In genomic region chr1:112877741-112878140, GRCh38 we compare ENCODE assay signal across 27 cellular contexts.
A peak's percentile ranks its signal among the peaks of the same experiment; 100 is the strongest.
DNase-seq lines count a peak whose midpoint lies in the region; ATAC-seq and TF ChIP-seq lines count a peak whose summit lies in the region.
"Had no signal": no experiment of that assay in that cellular context is flagged by ENCODE, and none has a peak within 500 bp of the region (broad histone marks: within the 10 kb centered on the region; RNA-seq: fewer than 3 reads in every experiment).

No MANE protein-coding gene starts in this region.

- no peaks in the 10 kb centered on the region for H3K9me2 ChIP-seq in GM23338 (ENCODE audit: insufficient read depth)

- H3K27me3 ChIP-seq in GM23338 (ENCODE audit: insufficient read depth), result no peaks in the 10 kb centered on the region
- H3K27me3 ChIP-seq in adipocyte (replicated peaks; ENCODE audit: control insufficient read depth, insufficient read depth, low read length), result no peaks in the 10 kb centered on the region
- H3K27me3 ChIP-seq: BE2C, colonic mucosa, Peyer's patch, vagina had no signal

- H3K27ac Mint-ChIP-seq in GM23338, result 0 out of 2 replicates have a peak overlapping the region, but pooled peaks have one; percentile 19
- H3K27ac Mint-ChIP-seq: activated CD4-positive, alpha-beta T cell treated with anti-CD3 and anti-CD28 coated beads for 36 hours; activated CD8-positive, alpha-beta T cell treated with anti-CD3 and anti-CD28 coated beads for 36 hours; stimulated activated naive CD8-positive, alpha-beta T cell treated with anti-CD3 and anti-CD28 coated beads, Interleukin-15, Interleukin-2, amounts not matched to agents 100 ng/mL and 50 ng/mL, for 24 hours had no signal

- peaks cover 12% of the 10 kb centered on the region for H3K27me3 Mint-ChIP-seq in GM23338 (ENCODE audit: insufficient read depth, low read depth, poor library complexity)

- H3K4me3 Mint-ChIP-seq in GM23338, result no peak overlapping the region
- H3K4me3 Mint-ChIP-seq: activated CD4-positive, alpha-beta T cell treated with anti-CD3 and anti-CD28 coated beads for 36 hours; activated CD8-positive, alpha-beta T cell treated with anti-CD3 and anti-CD28 coated beads for 36 hours; CD8-positive, alpha-beta memory T cell; stimulated activated naive CD8-positive, alpha-beta T cell treated with anti-CD3 and anti-CD28 coated beads, Interleukin-15, Interleukin-2, amounts not matched to agents 100 ng/mL and 50 ng/mL, for 24 hours had no signal

- H3K4me1 ChIP-seq in GM23338 (ENCODE audit: insufficient read depth), result peaks cover 14% of the 10 kb centered on the region
- H3K4me1 ChIP-seq in adipocyte (ENCODE audit: control insufficient read depth, insufficient read depth, low read length), result peaks cover 22% of the 10 kb centered on the region
- H3K4me1 ChIP-seq: BE2C had no signal

- no peaks in the 10 kb centered on the region for H4K20me1 ChIP-seq in GM23338 (replicated peaks; ENCODE audit: insufficient read depth)

- no peak overlapping the region for H2AFZ ChIP-seq in GM23338

- DNase-seq in AG09319 (ENCODE audit: extremely low read depth, low read depth), result peak; percentile 25
- DNase-seq in GM23338 (ENCODE audit: low spot score), result no peak
- DNase-seq in adipocyte (ENCODE audit: low read depth), result peak; percentile 25
- DNase-seq in iris pigment epithelial cell (ENCODE audit: low read depth), result peak; percentile 56
- DNase-seq in OCI-M1 (lab: John Stamatoyannopoulos, UW), result no peak
- DNase-seq in SHP77 treated with DMSO at 0.1 percent for 48 hours (lab: John Stamatoyannopoulos, UW), result no peak
- DNase-seq in C1 segment of cervical spinal cord (lab: John Stamatoyannopoulos, UW), result no peak
- no peak for DNase-seq in NCI-H510A treated with DMSO at 0.1 percent for 48 hours (lab: John Stamatoyannopoulos, UW)
- DNase-seq: activated CD4-positive, alpha-beta T cell treated with anti-CD3 and anti-CD28 coated beads for 36 hours; activated CD8-positive, alpha-beta memory T cell treated with anti-CD3 and anti-CD28 coated beads, Interleukin-2, amount 50 U/mL, for 48 hours; activated CD8-positive, alpha-beta T cell treated with anti-CD3 and anti-CD28 coated beads for 36 hours; activated naive CD4-positive, alpha-beta T cell treated with anti-CD3 and anti-CD28 coated beads, Interleukin-2, amount 50 U/mL, for 16 hours; BE2C; CD8-positive, alpha-beta memory T cell; effector memory CD4-positive, alpha-beta T cell; left ventricle myocardium inferior; NCI-H1417; NCI-H2029 treated with DMSO at 0.1 percent for 48 hours; NCI-H510A; Peyer's patch; right cardiac atrium; stimulated activated CD8-positive, alpha-beta memory T cell treated with anti-CD3 and anti-CD28 coated beads, Interleukin-4, amount 100 ng/mL, for 48 hours had no signal

- no peak overlapping the region for H3K27ac ChIP-seq in GM23338 (ENCODE audit: low read depth)
- H3K27ac ChIP-seq: colonic mucosa, left ventricle myocardium inferior, thoracic aorta, vagina, VCaP had no signal

- H3K4me3 ChIP-seq in GM23338 (no peak overlapping the region), adipocyte (ENCODE audit: low read length) (no peak overlapping the region)
- H3K4me3 ChIP-seq: colonic mucosa, left ventricle myocardium inferior, Peyer's patch, thoracic aorta, vagina had no signal

- no peaks in the 10 kb centered on the region for H3K79me2 ChIP-seq in GM23338 (replicated peaks; ENCODE audit: insufficient read depth)

- H3F3A ChIP-seq in GM23338 (replicated peaks; ENCODE audit: low read depth), result 0 out of 2 replicates have a peak, but pooled peaks cover 7% of the 10 kb centered on the region

- H3K9me3 ChIP-seq in adipocyte (ENCODE audit: control insufficient read depth, low read length), result no peaks in the 10 kb centered on the region
- H3K9me3 ChIP-seq: BE2C, colonic mucosa, left ventricle myocardium inferior, Peyer's patch, thoracic aorta, vagina had no signal

- 0 out of 3 replicates have a peak, but pooled peaks cover 4% of the 10 kb centered on the region for H3K36me3 Mint-ChIP-seq in GM23338 (ENCODE audit: low read depth)
- H3K36me3 Mint-ChIP-seq: CD8-positive, alpha-beta memory T cell had no signal

- TF ChIP-seq CTCF in AG09319 (IDR thresholded peaks at IDR 0.05; ENCODE audit: low read depth, low read length) (no peak), GM23338 (conservative IDR thresholded peaks at IDR 0.05; ENCODE audit: low read depth in 2 of 2) (no peak)

- H3K9me3 Mint-ChIP-seq in GM23338, result no peaks in the 10 kb centered on the region
- H3K9me3 Mint-ChIP-seq: activated CD8-positive, alpha-beta T cell treated with anti-CD3 and anti-CD28 coated beads for 36 hours; CD8-positive, alpha-beta memory T cell; stimulated activated naive CD8-positive, alpha-beta T cell treated with anti-CD3 and anti-CD28 coated beads, Interleukin-15, Interleukin-2, amounts not matched to agents 100 ng/mL and 50 ng/mL, for 24 hours had no signal

- H3K36me3 ChIP-seq in GM23338 (ENCODE audit: insufficient read depth) (no peaks in the 10 kb centered on the region), adipocyte (ENCODE audit: control insufficient read depth, insufficient read depth, low read length, severe bottlenecking) (no peaks in the 10 kb centered on the region)
- H3K36me3 ChIP-seq: BE2C, colonic mucosa, left ventricle myocardium inferior, Peyer's patch, thoracic aorta, vagina had no signal

- no peak overlapping the region for H3K4me2 ChIP-seq in GM23338

- no peak; the same call in 2 of the 3 replicates for ATAC-seq in GM23338
- ATAC-seq: activated CD4-positive, alpha-beta T cell treated with anti-CD3 and anti-CD28 coated beads for 36 hours; activated CD8-positive, alpha-beta T cell treated with anti-CD3 and anti-CD28 coated beads for 36 hours; right cardiac atrium had no signal

- H3K4me1 Mint-ChIP-seq in GM23338, result peaks cover 37% of the 10 kb centered on the region
- H3K4me1 Mint-ChIP-seq: activated CD4-positive, alpha-beta T cell treated with anti-CD3 and anti-CD28 coated beads for 36 hours; CD8-positive, alpha-beta memory T cell had no signal

- H3K9ac ChIP-seq in adipocyte (ENCODE audit: low read length), result no peak overlapping the region

TF ChIP-seq in GM23338, 12 proteins besides CTCF, POLR2A, EP300 and RAD21:
- TF ChIP-seq NANOG (IDR thresholded peaks at IDR 0.05; ENCODE audit: borderline replicate concordance) (no peak), STAT1 (IDR thresholded peaks at IDR 0.05; ENCODE audit: unreplicated experiment) (no peak), ETS1 (IDR thresholded peaks at IDR 0.05) (no peak), ZNF114 (CRISPR knock-in tag; IDR thresholded peaks at IDR 0.05) (no peak)
- TF ChIP-seq, protein P1, sequence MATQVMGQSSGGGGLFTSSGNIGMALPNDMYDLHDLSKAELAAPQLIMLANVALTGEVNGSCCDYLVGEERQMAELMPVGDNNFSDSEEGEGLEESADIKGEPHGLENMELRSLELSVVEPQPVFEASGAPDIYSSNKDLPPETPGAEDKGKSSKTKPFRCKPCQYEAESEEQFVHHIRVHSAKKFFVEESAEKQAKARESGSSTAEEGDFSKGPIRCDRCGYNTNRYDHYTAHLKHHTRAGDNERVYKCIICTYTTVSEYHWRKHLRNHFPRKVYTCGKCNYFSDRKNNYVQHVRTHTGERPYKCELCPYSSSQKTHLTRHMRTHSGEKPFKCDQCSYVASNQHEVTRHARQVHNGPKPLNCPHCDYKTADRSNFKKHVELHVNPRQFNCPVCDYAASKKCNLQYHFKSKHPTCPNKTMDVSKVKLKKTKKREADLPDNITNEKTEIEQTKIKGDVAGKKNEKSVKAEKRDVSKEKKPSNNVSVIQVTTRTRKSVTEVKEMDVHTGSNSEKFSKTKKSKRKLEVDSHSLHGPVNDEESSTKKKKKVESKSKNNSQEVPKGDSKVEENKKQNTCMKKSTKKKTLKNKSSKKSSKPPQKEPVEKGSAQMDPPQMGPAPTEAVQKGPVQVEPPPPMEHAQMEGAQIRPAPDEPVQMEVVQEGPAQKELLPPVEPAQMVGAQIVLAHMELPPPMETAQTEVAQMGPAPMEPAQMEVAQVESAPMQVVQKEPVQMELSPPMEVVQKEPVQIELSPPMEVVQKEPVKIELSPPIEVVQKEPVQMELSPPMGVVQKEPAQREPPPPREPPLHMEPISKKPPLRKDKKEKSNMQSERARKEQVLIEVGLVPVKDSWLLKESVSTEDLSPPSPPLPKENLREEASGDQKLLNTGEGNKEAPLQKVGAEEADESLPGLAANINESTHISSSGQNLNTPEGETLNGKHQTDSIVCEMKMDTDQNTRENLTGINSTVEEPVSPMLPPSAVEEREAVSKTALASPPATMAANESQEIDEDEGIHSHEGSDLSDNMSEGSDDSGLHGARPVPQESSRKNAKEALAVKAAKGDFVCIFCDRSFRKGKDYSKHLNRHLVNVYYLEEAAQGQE (IDR thresholded peaks at IDR 0.05; ENCODE audit: unreplicated experiment), result no peak

Comparison
In these comparisons a context has a peak if more than half of its experiments do, and no peak if none do; other contexts are left out.
1. DNase-seq: peak in AG09319 (single experiment), adipocyte (single experiment) and iris pigment epithelial cell (single experiment); none in GM23338 (single experiment), OCI-M1 (single experiment), SHP77 treated with DMSO at 0.1 percent for 48 hours (single experiment), C1 segment of cervical spinal cord (0 of 14) and NCI-H510A treated with DMSO at 0.1 percent for 48 hours (single experiment).